In the genomic region with DNA sequence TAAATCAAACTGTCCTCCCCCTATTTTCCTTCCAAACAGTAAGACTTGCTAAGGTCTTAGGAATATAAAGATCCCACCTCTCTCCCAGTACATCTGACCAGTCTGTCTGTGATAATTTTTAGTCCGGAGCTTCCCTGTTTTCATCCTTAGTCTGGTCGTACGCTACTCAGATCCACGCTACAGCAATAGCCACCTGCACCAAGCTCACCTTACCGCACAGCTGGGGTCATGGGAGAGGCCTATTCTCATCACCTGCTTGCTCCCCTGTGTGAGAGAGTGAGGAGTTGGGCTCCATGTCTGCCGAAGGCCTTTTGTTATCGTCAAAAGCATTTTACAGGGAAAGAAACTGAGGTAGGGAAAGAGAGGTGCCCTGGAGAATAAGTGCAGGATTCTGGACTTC, we compare ENCODE assay signal across 18 cellular contexts. TPM values are rescaled to one million over a fixed set of nuclear protein-coding genes. Genes with fewer than 3 reads are reported as not detected.
DNase-seq lines count a peak whose midpoint lies in the region; ATAC-seq and TF ChIP-seq lines count a peak whose summit lies in the region.
"Had no signal": no experiment of that assay in that cellular context is flagged by ENCODE, and none has a peak within 500 bp of the region (broad histone marks: within the 10 kb centered on the region; RNA-seq: fewer than 3 reads in every experiment).

No MANE protein-coding gene starts in this region.

- H3K4me1 ChIP-seq in uterus, result peaks cover 7 to 12% of the 10 kb centered on the region in 2 donors

- DNase-seq in NCI-H1417 (lab: John Stamatoyannopoulos, UW) (peak in 2 of 3 experiments; percentile 32 to 59), NCI-H1417 treated with DMSO at 0.1 percent for 48 hours (lab: John Stamatoyannopoulos, UW) (no peak), mesenteric fat pad (ENCODE audit: low spot score) (peak; percentile 24), uterus (peak in 1 of 2 donors; percentile 12), DMS114 treated with DMSO at 0.1 percent for 48 hours (lab: John Stamatoyannopoulos, UW; ENCODE audit: unreplicated experiment) (no peak), SHP77 (lab: John Stamatoyannopoulos, UW) (no peak)
- no peak for DNase-seq in stimulated activated naive CD8-positive, alpha-beta T cell treated with anti-CD3 and anti-CD28 coated beads, Interleukin-15, Interleukin-2, amounts not matched to agents 100 U/mL and 50 U/mL, for 24 hours
- DNase-seq: 8988T, GDM1, H9, KBM-7, NCI-H2029, NCI-H510A treated with DMSO at 0.1 percent for 48 hours, PC-9 had no signal

- peaks cover 4% of the 10 kb centered on the region for H3K4me1 Mint-ChIP-seq in stimulated activated naive CD8-positive, alpha-beta T cell treated with anti-CD3 and anti-CD28 coated beads, Interleukin-15, Interleukin-2, amounts not matched to agents 100 ng/mL and 50 ng/mL, for 24 hours (ENCODE audit: low read depth)

- H3K27me3 Mint-ChIP-seq in stimulated activated naive CD8-positive, alpha-beta T cell treated with anti-CD3 and anti-CD28 coated beads, Interleukin-15, Interleukin-2, amounts not matched to agents 100 ng/mL and 50 ng/mL, for 24 hours, result no peaks in the 10 kb centered on the region

- H3K36me3 ChIP-seq in uterus, result no peaks in the 10 kb centered on the region

- no peak overlapping the region for H3K4me3 ChIP-seq in uterus
- H3K4me3 ChIP-seq: PC-9 had no signal

- no peaks in the 10 kb centered on the region for H3K27me3 ChIP-seq in uterus

- H3K9me3 ChIP-seq in uterus, result no peaks in the 10 kb centered on the region

- H3K4me3 Mint-ChIP-seq in stimulated activated naive CD8-positive, alpha-beta T cell treated with anti-CD3 and anti-CD28 coated beads, Interleukin-15, Interleukin-2, amounts not matched to agents 100 ng/mL and 50 ng/mL, for 24 hours, result no peak overlapping the region
- H3K4me3 Mint-ChIP-seq: CD14-positive monocyte, H9 had no signal

- H3K27ac Mint-ChIP-seq in stimulated activated naive CD8-positive, alpha-beta T cell treated with anti-CD3 and anti-CD28 coated beads, Interleukin-15, Interleukin-2, amounts not matched to agents 100 ng/mL and 50 ng/mL, for 24 hours, result peak overlapping the region; percentile 29
- H3K27ac Mint-ChIP-seq: CD14-positive monocyte, H9 had no signal

- intact Hi-C loops in uterus (cut with DNase I; ENCODE audit: low total_unique reads), result no loop called here

- H3K27ac ChIP-seq in uterus, result peak overlapping the region; percentile 60 to 67
- H3K27ac ChIP-seq: PC-9 had no signal

- no peaks in the 10 kb centered on the region for H3K36me3 Mint-ChIP-seq in stimulated activated naive CD8-positive, alpha-beta T cell treated with anti-CD3 and anti-CD28 coated beads, Interleukin-15, Interleukin-2, amounts not matched to agents 100 ng/mL and 50 ng/mL, for 24 hours (ENCODE audit: low read depth)
- H3K36me3 Mint-ChIP-seq: CD14-positive monocyte had no signal

- no peak for TF ChIP-seq POLR2A in uterus (IDR thresholded peaks at IDR 0.05)

- ATAC-seq in stimulated activated naive CD8-positive, alpha-beta T cell treated with anti-CD3 and anti-CD28 coated beads, Interleukin-15, Interleukin-2, amounts not matched to agents 100 U/mL and 50 U/mL, for 24 hours, result no peak

- no peak for TF ChIP-seq CTCF in uterus (IDR thresholded peaks at IDR 0.05)

- no peaks in the 10 kb centered on the region for H3K9me3 Mint-ChIP-seq in stimulated activated naive CD8-positive, alpha-beta T cell treated with anti-CD3 and anti-CD28 coated beads, Interleukin-15, Interleukin-2, amounts not matched to agents 100 ng/mL and 50 ng/mL, for 24 hours
- H3K9me3 Mint-ChIP-seq: H9 had no signal

RNA-seq across cellular contexts. Expression of a gene that starts 16.7 kb away (rescaled TPM):
- total RNA-seq in mesenteric fat pad (21.5 TPM), uterus (100 to 1,000 TPM in 3 of 4 donors, 10 to 100 TPM in 1; 85.3 to 307 (median 192) TPM)
- total RNA-seq: HepG2 had no signal

RNA-seq across cellular contexts. Expression of a gene that starts 35.2 kb away (rescaled TPM):
- total RNA-seq in mesenteric fat pad, result 3.2 TPM
- 10 to 100 TPM in 1 of 4 donors, 1 to 10 TPM in 3; 2.1 to 36.4 (median 6.2) TPM for total RNA-seq in uterus
- total RNA-seq: PC-9, SK-MEL-5 had no signal

Comparison
In these comparisons a context has a peak if more than half of its experiments do, and no peak if none do; other contexts are left out.
1. DNase-seq: peak in NCI-H1417 (2 of 3) and mesenteric fat pad (single experiment); none in NCI-H1417 treated with DMSO at 0.1 percent for 48 hours (single experiment), stimulated activated naive CD8-positive, alpha-beta T cell treated with anti-CD3 and anti-CD28 coated beads, Interleukin-15, Interleukin-2, amounts not matched to agents 100 U/mL and 50 U/mL, for 24 hours (single experiment), DMS114 treated with DMSO at 0.1 percent for 48 hours (single experiment) and SHP77 (0 of 2).